Comparison of ENCODE assay signal across 17 cellular contexts in the genomic region with DNA sequence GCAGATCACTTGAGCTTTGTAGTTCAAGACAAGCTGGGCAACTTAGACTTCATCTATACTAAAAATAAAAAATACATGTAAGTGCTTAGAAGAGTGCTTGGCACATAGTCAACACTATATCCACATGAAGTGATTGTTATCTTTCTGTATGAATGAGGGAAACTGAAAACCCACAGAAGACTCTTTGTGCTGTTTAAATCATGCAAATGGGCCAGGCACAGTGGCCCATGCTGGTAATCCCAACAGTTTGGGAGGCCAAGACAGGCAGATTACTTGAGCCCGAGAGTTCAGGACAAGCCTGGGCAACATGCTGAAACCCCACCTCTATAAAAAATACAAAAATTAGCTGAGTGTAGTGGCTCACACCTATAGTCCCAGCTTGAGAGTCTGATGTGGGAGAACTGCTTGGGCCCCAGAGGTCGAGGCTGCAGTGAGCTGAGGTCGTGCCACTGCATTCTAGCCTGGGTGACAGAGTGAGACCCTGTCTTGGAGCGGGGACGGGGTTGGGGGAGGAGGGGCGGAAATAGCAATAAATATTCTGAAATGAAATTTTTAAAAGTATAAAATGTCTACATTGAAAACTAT.
DNase-seq lines count a peak whose midpoint lies in the region; FAIRE-seq and TF ChIP-seq lines count a peak whose summit lies in the region.
"Had no signal": no experiment of that assay in that cellular context is flagged by ENCODE, and none has a peak within 500 bp of the region (broad histone marks: within the 10 kb centered on the region; RNA-seq: fewer than 3 reads in every experiment).

No MANE protein-coding gene starts in this region.

- H3K9me3 ChIP-seq in mammary epithelial cell (replicated peaks; ENCODE audit: insufficient read depth, low read length) (no peaks in the 10 kb centered on the region), breast epithelium (no peaks in the 10 kb centered on the region), endodermal cell (ENCODE audit: control insufficient read depth, low read length) (no peaks in the 10 kb centered on the region)
- H3K9me3 ChIP-seq: BLaER1, SJCRH30 had no signal

- no peaks in the 10 kb centered on the region for H3K79me2 ChIP-seq in mammary epithelial cell (ENCODE audit: insufficient read depth, low read length)

- no peaks in the 10 kb centered on the region for H3K4me1 Mint-ChIP-seq in endodermal cell
- no peaks in the 10 kb centered on the region for H3K4me1 Mint-ChIP-seq in type B pancreatic cell (ENCODE audit: unreplicated experiment)
- H3K4me1 Mint-ChIP-seq: CD8-positive, alpha-beta memory T cell had no signal

- no peak for TF ChIP-seq POLR2A in breast epithelium (IDR thresholded peaks at IDR 0.05)

- DNase-seq in mammary epithelial cell, result peak; percentile 56
- no peak for DNase-seq in breast epithelium (ENCODE audit: low spot score in 2 of 2)
- DNase-seq in NCI-H1048 (lab: John Stamatoyannopoulos, UW), result peak; percentile 27
- peak; percentile 36 for DNase-seq in endodermal cell
- DNase-seq in type B pancreatic cell (ENCODE audit: extremely low spot score, unreplicated experiment), result no peak
- no peak for DNase-seq in RCC 7860 (ENCODE audit: low spot score)
- no peak for DNase-seq in NCI-H2029 (lab: John Stamatoyannopoulos, UW)
- no peak for DNase-seq in HuH-7.5 (ENCODE audit: low spot score)
- DNase-seq: 8988T; CD8-positive, alpha-beta memory T cell; GF-D8; KG1; NCI-H1092; NCI-H2107; NCI-H446 treated with DMSO at 0.1 percent for 48 hours had no signal

- H3K27me3 ChIP-seq in mammary epithelial cell (ENCODE audit: insufficient read depth, low read length) (no peaks in the 10 kb centered on the region), breast epithelium (no peaks in the 10 kb centered on the region), endodermal cell (ENCODE audit: control insufficient read depth, insufficient read depth, low read length, poor library complexity, severe bottlenecking) (no peaks in the 10 kb centered on the region)
- H3K27me3 ChIP-seq: BLaER1, SJCRH30 had no signal

- H2AFZ ChIP-seq in mammary epithelial cell (ENCODE audit: low read depth, low read length), result peak overlapping the region; percentile 60

- H3K4me3 ChIP-seq in mammary epithelial cell (replicated peaks in 1 of 3; ENCODE audit: insufficient read depth in 1 of 3, low read depth in 2 of 3, low read length in 3 of 3) (no peak overlapping the region), breast epithelium (no peak overlapping the region), endodermal cell (ENCODE audit: low read length) (no peak overlapping the region)
- H3K4me3 ChIP-seq: BLaER1, SJCRH30 had no signal

- WGBS in mammary epithelial cell (ENCODE audit: low coverage, missing lambda C conversion rate), result 63% methylated on average over 3 of the region's 6 CpGs
- 87 to 92% methylated on average over 3 of the region's 6 CpGs for WGBS in endodermal cell (ENCODE audit: insufficient coverage in 1 of 2, insufficient read length in 1 of 2), 2 experiments

- no peaks in the 10 kb centered on the region for H3K9me3 Mint-ChIP-seq in endodermal cell
- H3K9me3 Mint-ChIP-seq in type B pancreatic cell, result no peaks in the 10 kb centered on the region
- H3K9me3 Mint-ChIP-seq: CD8-positive, alpha-beta memory T cell had no signal

- intact Hi-C loops in mammary epithelial cell (cut with micrococcal nuclease) (no loop called here), breast epithelium (cut with DNase I; ENCODE audit: low total_unique reads) (no loop called here)

- no peaks in the 10 kb centered on the region for H3K27me3 Mint-ChIP-seq in endodermal cell (ENCODE audit: insufficient read depth)
- H3K27me3 Mint-ChIP-seq in type B pancreatic cell, result no peaks in the 10 kb centered on the region
- H3K27me3 Mint-ChIP-seq: CD8-positive, alpha-beta memory T cell had no signal

- no TSS peak for BruUV-seq in mammary epithelial cell (replicated peaks; lab: Mats Ljungman, UMichigan)

- dilution Hi-C loops in mammary epithelial cell (cut with HindIII; ENCODE audit: low sequenced_read_pairs), result no loop called here

- H3K27ac Mint-ChIP-seq in endodermal cell (no peak overlapping the region), type B pancreatic cell (peak overlapping the region; percentile 53)
- H3K27ac Mint-ChIP-seq: CD8-positive, alpha-beta memory T cell had no signal

- H4K20me1 ChIP-seq in mammary epithelial cell (ENCODE audit: insufficient read depth, low read length), result no peaks in the 10 kb centered on the region
- H4K20me1 ChIP-seq: BLaER1 had no signal

- H3K27ac ChIP-seq in mammary epithelial cell (ENCODE audit: insufficient read depth, low read depth, low read length) (no peak overlapping the region), breast epithelium (no peak overlapping the region), endodermal cell (ENCODE audit: low read depth, low read length) (no peak overlapping the region)
- H3K27ac ChIP-seq: BLaER1, SJCRH30 had no signal

- peak overlapping the region; percentile 13 for H3K4me2 ChIP-seq in mammary epithelial cell (ENCODE audit: insufficient read depth, low read depth, low read length)
- H3K4me2 ChIP-seq: BLaER1 had no signal

- H3K4me3 Mint-ChIP-seq in endodermal cell (no peak overlapping the region), type B pancreatic cell (no peak overlapping the region)
- H3K4me3 Mint-ChIP-seq: CD8-positive, alpha-beta memory T cell had no signal

- FAIRE-seq in RCC 7860 (lab: Jason Lieb, UNC), result no peak

- H3K36me3 ChIP-seq in mammary epithelial cell (ENCODE audit: insufficient read depth, low read length) (no peaks in the 10 kb centered on the region), breast epithelium (no peaks in the 10 kb centered on the region), endodermal cell (ENCODE audit: control insufficient read depth, insufficient read depth, low read length) (peaks cover 2% of the 10 kb centered on the region)

- peaks cover 4% of the 10 kb centered on the region for H3K4me1 ChIP-seq in mammary epithelial cell (ENCODE audit: insufficient read depth, low read length)
- H3K4me1 ChIP-seq in breast epithelium, result no peaks in the 10 kb centered on the region
- H3K4me1 ChIP-seq in endodermal cell (ENCODE audit: control insufficient read depth, insufficient read depth, low read length), result no peaks in the 10 kb centered on the region
- H3K4me1 ChIP-seq: BLaER1, SJCRH30 had no signal

- peaks cover 1% of the 10 kb centered on the region for H3K36me3 Mint-ChIP-seq in endodermal cell (ENCODE audit: low read depth)
- H3K36me3 Mint-ChIP-seq in type B pancreatic cell, result peaks cover 13% of the 10 kb centered on the region

- in situ Hi-C loops in mammary epithelial cell (cut with MboI; ENCODE audit: low sequenced_read_pairs in 2 of 2), result no loop called here

- TF ChIP-seq CTCF in mammary epithelial cell (conservative IDR thresholded peaks at IDR 0.05 in 1 of 2, IDR thresholded peaks at IDR 0.05 in 1 of 2; ENCODE audit: extremely low read depth in 1 of 2, insufficient read depth in 1 of 2, low read depth in 1 of 2, low read length in 2 of 2), result no peak
- no peak for TF ChIP-seq CTCF in breast epithelium (IDR thresholded peaks at IDR 0.05)
- no peak for TF ChIP-seq CTCF in endodermal cell (conservative IDR thresholded peaks at IDR 0.05)
- TF ChIP-seq CTCF in type B pancreatic cell (conservative IDR thresholded peaks at IDR 0.05), result no peak

- H3K9ac ChIP-seq in mammary epithelial cell (ENCODE audit: insufficient read depth, low read length) (no peak overlapping the region), endodermal cell (ENCODE audit: extremely low read depth, low read length, poor library complexity, severe bottlenecking) (no peak overlapping the region)
- H3K9ac ChIP-seq: BLaER1 had no signal

- CTCF ChIA-PET in mammary epithelial cell (lab: Charles Lee; ENCODE audit: low non-redundant PET), result no interaction called here

Comparison
In these comparisons a context has a peak if more than half of its experiments do, and no peak if none do; other contexts are left out.
1. DNase-seq: peak in mammary epithelial cell (single experiment), NCI-H1048 (single experiment) and endodermal cell (single experiment); none in breast epithelium (0 of 2), type B pancreatic cell (single experiment), RCC 7860 (single experiment), NCI-H2029 (single experiment) and HuH-7.5 (single experiment).